Comparison of ENCODE assay signal across 1 cellular context in the genomic region with DNA sequence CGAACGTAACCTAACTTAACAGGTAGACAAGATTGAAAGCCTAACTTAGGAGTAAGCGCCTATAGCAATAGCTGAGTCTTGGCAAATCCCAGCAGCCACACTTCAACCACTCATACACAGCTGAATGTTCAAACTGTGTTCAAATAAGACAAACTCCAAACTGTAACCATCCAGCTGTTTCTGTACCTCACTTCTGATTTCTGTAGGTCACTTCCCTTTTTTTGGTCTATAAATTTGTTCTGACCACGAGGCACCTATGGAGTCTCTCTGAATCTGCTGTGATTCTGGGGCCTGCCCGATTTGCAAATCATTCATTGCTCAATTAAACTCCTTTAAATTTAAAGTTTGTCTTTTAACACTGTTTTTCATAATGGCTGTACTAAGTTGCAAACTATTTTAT.
TF ChIP-seq lines count a peak whose summit lies in the region.

No MANE protein-coding gene starts in this region.

TF ChIP-seq in GM23338, 12 proteins besides CTCF, POLR2A, EP300 and RAD21 (continued from another document):
- TF ChIP-seq, protein P1, sequence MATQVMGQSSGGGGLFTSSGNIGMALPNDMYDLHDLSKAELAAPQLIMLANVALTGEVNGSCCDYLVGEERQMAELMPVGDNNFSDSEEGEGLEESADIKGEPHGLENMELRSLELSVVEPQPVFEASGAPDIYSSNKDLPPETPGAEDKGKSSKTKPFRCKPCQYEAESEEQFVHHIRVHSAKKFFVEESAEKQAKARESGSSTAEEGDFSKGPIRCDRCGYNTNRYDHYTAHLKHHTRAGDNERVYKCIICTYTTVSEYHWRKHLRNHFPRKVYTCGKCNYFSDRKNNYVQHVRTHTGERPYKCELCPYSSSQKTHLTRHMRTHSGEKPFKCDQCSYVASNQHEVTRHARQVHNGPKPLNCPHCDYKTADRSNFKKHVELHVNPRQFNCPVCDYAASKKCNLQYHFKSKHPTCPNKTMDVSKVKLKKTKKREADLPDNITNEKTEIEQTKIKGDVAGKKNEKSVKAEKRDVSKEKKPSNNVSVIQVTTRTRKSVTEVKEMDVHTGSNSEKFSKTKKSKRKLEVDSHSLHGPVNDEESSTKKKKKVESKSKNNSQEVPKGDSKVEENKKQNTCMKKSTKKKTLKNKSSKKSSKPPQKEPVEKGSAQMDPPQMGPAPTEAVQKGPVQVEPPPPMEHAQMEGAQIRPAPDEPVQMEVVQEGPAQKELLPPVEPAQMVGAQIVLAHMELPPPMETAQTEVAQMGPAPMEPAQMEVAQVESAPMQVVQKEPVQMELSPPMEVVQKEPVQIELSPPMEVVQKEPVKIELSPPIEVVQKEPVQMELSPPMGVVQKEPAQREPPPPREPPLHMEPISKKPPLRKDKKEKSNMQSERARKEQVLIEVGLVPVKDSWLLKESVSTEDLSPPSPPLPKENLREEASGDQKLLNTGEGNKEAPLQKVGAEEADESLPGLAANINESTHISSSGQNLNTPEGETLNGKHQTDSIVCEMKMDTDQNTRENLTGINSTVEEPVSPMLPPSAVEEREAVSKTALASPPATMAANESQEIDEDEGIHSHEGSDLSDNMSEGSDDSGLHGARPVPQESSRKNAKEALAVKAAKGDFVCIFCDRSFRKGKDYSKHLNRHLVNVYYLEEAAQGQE (IDR thresholded peaks at IDR 0.05; ENCODE audit: unreplicated experiment): no peak
- TF ChIP-seq CREB1 (CRISPR knock-in tag; IDR thresholded peaks at IDR 0.05; ENCODE audit: low read depth): no peak
TF ChIP-seq in GM23338: peak in this region for 0.
